ENCODE assay signal across 5 cellular contexts in the genomic region with DNA sequence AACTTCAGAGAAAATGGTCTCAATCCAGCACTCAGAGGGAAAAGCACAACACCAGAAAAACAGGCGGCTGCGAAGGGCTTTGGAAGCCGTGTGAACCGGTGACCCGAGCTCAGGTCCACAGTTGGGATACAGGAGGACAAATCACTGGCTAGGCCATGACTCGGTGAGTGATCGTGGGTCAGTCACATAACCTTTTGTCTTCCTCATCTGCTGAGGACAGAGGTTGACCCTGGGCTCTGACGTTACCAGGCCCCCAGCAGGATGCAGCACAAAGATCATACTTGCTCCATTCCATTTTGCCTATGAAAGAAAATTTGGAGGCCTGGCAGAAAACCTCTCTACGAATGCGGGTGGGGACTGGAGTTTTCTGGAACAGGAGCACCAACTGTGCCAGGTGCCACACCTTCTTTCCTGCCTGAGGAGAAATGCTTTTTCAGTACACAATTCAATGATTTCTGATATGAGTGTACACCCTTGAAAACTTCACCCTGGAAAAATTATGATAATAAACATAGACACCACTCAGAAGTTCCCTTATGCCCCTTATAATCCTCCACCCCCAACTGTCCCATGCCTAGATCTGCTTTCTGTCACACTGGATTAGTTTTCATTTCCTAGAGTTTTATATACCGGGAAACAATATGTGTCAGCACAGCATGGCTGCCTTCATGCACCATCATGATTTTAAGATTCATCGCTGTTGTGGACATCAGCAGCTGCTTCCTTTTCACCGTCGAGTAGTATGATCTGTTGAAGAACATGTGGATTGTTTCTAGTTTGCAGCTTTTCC.
"Had no signal": no experiment of that assay in that cellular context is flagged by ENCODE, and none has a peak within 500 bp of the region (broad histone marks: within the 10 kb centered on the region; RNA-seq: fewer than 3 reads in every experiment).

No MANE protein-coding gene starts in this region.

- ATAC-seq: K562 had no signal

- H3K4me3 Mint-ChIP-seq: H9 had no signal

- H3K9me3 Mint-ChIP-seq: H9 had no signal

- DNase-seq: GM23248, H9, HCEC 1CT, IMR-90 had no signal

- H3K27ac Mint-ChIP-seq: H9 had no signal

- H3K27ac ChIP-seq: GM23248 had no signal

- H3K4me3 ChIP-seq: GM23248, K562 had no signal
